8 cellular contexts compared by ENCODE assay signal in the genomic region with DNA sequence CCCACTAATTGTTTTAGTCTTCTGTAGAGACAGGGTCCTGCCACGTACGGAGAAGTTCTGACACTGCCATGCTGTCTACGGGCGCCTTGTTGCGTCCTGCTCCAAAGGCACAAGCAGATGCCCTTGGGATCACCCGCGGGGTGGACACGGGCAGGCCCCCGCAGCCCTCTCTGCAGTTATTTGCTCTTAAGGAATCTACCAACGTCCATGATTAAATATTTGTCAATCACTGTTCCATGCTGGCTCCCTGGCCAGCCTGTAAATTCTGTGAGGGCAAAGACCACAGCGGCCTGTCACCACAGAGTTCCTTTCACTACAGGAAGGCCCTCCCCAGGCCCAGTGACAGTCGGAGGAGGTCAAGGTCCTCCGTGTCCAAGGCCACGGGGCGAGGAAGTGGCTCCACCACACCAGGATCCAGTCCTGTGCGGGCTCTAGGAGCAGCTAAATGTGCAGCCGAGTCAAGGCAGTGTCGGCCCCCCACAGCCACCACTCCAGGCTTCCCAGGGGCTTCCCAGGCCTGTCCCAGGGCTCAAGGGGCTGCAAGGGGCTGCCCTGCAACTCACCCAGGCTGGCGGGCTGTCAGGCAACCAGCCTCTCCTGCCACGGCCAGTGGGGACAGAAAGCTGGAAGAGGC.
A peak's percentile ranks its signal among the peaks of the same experiment; 100 is the strongest.
DNase-seq lines count a peak whose midpoint lies in the region; ATAC-seq lines count a peak whose summit lies in the region.

No MANE protein-coding gene starts in this region.

- peak overlapping the region; percentile 95 for H3K4me3 Mint-ChIP-seq in T-helper 2 cell treated with Interferon-gamma antibody and Interleukin-4, amounts not matched to agents 5 μg/mL and 100 μg/mL, for 36 hours
- peak overlapping the region; percentile 96 for H3K4me3 Mint-ChIP-seq in activated naive CD8-positive, alpha-beta T cell

- H3K4me1 Mint-ChIP-seq in T-helper 2 cell treated with Interferon-gamma antibody and Interleukin-4, amounts not matched to agents 5 μg/mL and 100 μg/mL, for 36 hours (ENCODE audit: low read depth), result peaks cover 14% of the 10 kb centered on the region
- H3K4me1 Mint-ChIP-seq in activated naive CD8-positive, alpha-beta T cell (ENCODE audit: low read depth), result peaks cover 33% of the 10 kb centered on the region

- H3K27me3 Mint-ChIP-seq in T-helper 2 cell treated with Interferon-gamma antibody and Interleukin-4, amounts not matched to agents 5 μg/mL and 100 μg/mL, for 36 hours (ENCODE audit: low read depth), result no peaks in the 10 kb centered on the region
- no peaks in the 10 kb centered on the region for H3K27me3 Mint-ChIP-seq in activated naive CD8-positive, alpha-beta T cell

- ATAC-seq in GM21786 (IDR thresholded peaks at IDR 0.05; ENCODE audit: unreplicated experiment), result no peak
- no peak for ATAC-seq in HG03442 (IDR thresholded peaks at IDR 0.05; ENCODE audit: unreplicated experiment)

- H3K4me1 ChIP-seq in stomach smooth muscle (ENCODE audit: control insufficient read depth, insufficient read depth, low read length), result peaks cover 59% of the 10 kb centered on the region

- H3K9ac ChIP-seq in stomach smooth muscle (ENCODE audit: low read length in 2 of 2), result peak overlapping the region; percentile 75 to 80

- H3K36me3 ChIP-seq in stomach smooth muscle (ENCODE audit: control insufficient read depth in 2 of 2, insufficient read depth in 2 of 2, low read length in 2 of 2), result no peaks in the 10 kb centered on the region

- peak overlapping the region; percentile 95 for H3K27ac Mint-ChIP-seq in T-helper 2 cell treated with Interferon-gamma antibody and Interleukin-4, amounts not matched to agents 5 μg/mL and 100 μg/mL, for 36 hours
- H3K27ac Mint-ChIP-seq in activated naive CD8-positive, alpha-beta T cell, result peak overlapping the region; percentile 94

- H3K9me3 Mint-ChIP-seq in T-helper 2 cell treated with Interferon-gamma antibody and Interleukin-4, amounts not matched to agents 5 μg/mL and 100 μg/mL, for 36 hours, result no peaks in the 10 kb centered on the region
- H3K9me3 Mint-ChIP-seq in activated naive CD8-positive, alpha-beta T cell (ENCODE audit: low read depth), result no peaks in the 10 kb centered on the region

- H3K27ac ChIP-seq in stomach smooth muscle (ENCODE audit: low read length), result no peak overlapping the region

- peak overlapping the region; percentile 69 to 81 for H3K4me3 ChIP-seq in stomach smooth muscle (ENCODE audit: low read length in 2 of 2)

- H3K9me3 ChIP-seq in stomach smooth muscle (ENCODE audit: control insufficient read depth in 2 of 2, low read length in 2 of 2), result no peaks in the 10 kb centered on the region

- H3K27me3 ChIP-seq in stomach smooth muscle (ENCODE audit: control insufficient read depth in 1 of 2, insufficient read depth in 2 of 2, low read length in 2 of 2), result no peaks in the 10 kb centered on the region

- no peak for DNase-seq in T-helper 2 cell treated with Interferon-gamma antibody and Interleukin-4, amounts not matched to agents 5 μg/mL and 100 μg/mL, for 36 hours (ENCODE audit: low spot score)
- DNase-seq in T-helper 2 cell (no peak), kidney tubule cell (ENCODE audit: low spot score) (peak; percentile 40), amniotic stem cell (lab: John Stamatoyannopoulos, UW) (no peak)

- peaks cover 19% of the 10 kb centered on the region for H3K36me3 Mint-ChIP-seq in T-helper 2 cell treated with Interferon-gamma antibody and Interleukin-4, amounts not matched to agents 5 μg/mL and 100 μg/mL, for 36 hours (ENCODE audit: low read depth)
- no peaks in the 10 kb centered on the region for H3K36me3 Mint-ChIP-seq in activated naive CD8-positive, alpha-beta T cell
